ENCODE assay signal across 8 cellular contexts in the genomic region with DNA sequence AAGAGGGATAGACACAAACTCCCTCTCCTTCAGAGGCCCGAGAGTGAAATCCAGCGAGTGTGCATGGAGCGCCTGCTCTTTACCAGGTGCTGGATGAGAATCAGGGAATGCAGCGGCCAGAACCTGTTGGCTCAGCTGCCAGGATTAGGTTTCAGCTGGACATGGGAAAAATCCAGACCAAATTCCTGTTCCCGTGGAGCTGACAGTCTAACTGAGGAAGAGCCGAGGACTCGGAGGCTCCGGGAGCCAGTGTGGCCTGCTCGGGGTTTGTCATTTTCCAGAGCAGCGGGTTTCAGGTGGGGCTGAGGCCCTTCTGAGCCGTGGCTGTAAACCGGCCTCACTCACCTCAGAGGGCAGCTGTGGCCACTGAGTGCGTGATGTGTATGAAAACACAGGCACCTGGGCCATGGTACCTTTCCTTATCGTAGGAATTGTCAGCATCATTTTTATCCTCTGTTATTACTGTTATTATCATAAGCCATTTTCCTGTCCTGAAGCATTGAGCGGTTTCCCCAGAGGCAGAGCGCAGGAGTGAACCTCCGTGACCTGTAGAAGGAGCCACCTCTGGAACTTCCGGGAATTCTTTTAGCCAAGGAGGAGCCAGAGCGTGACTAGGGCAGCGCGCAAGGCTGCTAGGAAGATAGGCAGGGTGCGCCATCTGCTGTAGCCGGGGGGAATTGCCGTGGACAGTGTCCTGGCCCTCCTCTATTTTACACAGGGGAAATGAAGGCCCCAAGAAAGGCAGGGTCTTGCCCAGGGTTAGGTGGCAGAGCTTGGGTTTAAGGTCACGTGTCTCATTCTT. TPM values are rescaled to one million over a fixed set of nuclear protein-coding genes. Genes with fewer than 3 reads are reported as not detected.
DNase-seq lines count a peak whose midpoint lies in the region; ATAC-seq and TF ChIP-seq lines count a peak whose summit lies in the region.

No MANE protein-coding gene starts in this region.

- ATAC-seq in HCT116 (peak; percentile 98), heart left ventricle (peak; percentile 85 to 92 (median 91)), upper lobe of right lung (peak; percentile 99)

- RAD21 ChIA-PET in HCT116 (lab: Charles Lee; ENCODE audit: low non-redundant PET in 1 of 2, low total read pairs in 2 of 2, uncharacterized antibody in 2 of 2, unreplicated experiment in 2 of 2): interaction anchor here in 1 of 2 experiments (1.2 kb wide), 1 partner anchor 392 kb away, joined by 3 read pairs; no protein-coding TSS in a partner anchor

- POLR2A ChIA-PET in HCT116 (lab: Charles Lee): no interaction called here

- H3K9me3 ChIP-seq in HCT116 (ENCODE audit: control insufficient read depth in 1 of 2, insufficient read depth in 1 of 2, low read depth in 1 of 2, low read length in 2 of 2): no peaks in the 10 kb centered on the region
- H3K9me3 ChIP-seq in adrenal gland (replicated peaks in 1 of 3): no peaks in the 10 kb centered on the region
- no peaks in the 10 kb centered on the region for H3K9me3 ChIP-seq in heart left ventricle
- H3K9me3 ChIP-seq in upper lobe of right lung: no peaks in the 10 kb centered on the region

- no peaks in the 10 kb centered on the region for H4K20me1 ChIP-seq in HCT116 (ENCODE audit: insufficient read depth)

- peak; percentile 98 for TF ChIP-seq RAD21 in HCT116 (IDR thresholded peaks at IDR 0.05; ENCODE audit: low read depth)

- peak overlapping the region; percentile 65 for H3K4me2 ChIP-seq in HCT116 (ENCODE audit: low read length)

- H3K36me3 ChIP-seq in HCT116 (ENCODE audit: control insufficient read depth in 1 of 2, insufficient read depth in 2 of 2, low read length in 2 of 2) (no peaks in the 10 kb centered on the region), adrenal gland (replicated peaks in 1 of 2) (peaks cover 0 to 16% of the 10 kb centered on the region in 2 donors), heart left ventricle (peaks cover 0 to 38% (median 17%) of the 10 kb centered on the region in 9 donors), upper lobe of right lung (peaks cover 16% of the 10 kb centered on the region)

- TF ChIP-seq POLR2A in HCT116 (IDR thresholded peaks at IDR 0.05; ENCODE audit: borderline replicate concordance, extremely low read depth, insufficient read depth, insufficient read length) (peak; percentile 31), adrenal gland (IDR thresholded peaks at IDR 0.05) (peak in 1 of 2 donors; percentile 39), heart left ventricle (IDR thresholded peaks at IDR 0.05) (no peak)

- no peaks in the 10 kb centered on the region for H3K27me3 Mint-ChIP-seq in progenitor cell of endocrine pancreas

- TF ChIP-seq CTCF in HCT116 (IDR thresholded peaks at IDR 0.05 in 2 of 3, conservative IDR thresholded peaks at IDR 0.05 in 1 of 3; ENCODE audit: borderline replicate concordance in 1 of 3, insufficient read depth in 1 of 3, low read depth in 2 of 3, low read length in 2 of 3) (peak; percentile 93 to 99 (median 96)), adrenal gland (IDR thresholded peaks at IDR 0.05) (peak; percentile 94 to 99 (median 99)), heart left ventricle (IDR thresholded peaks at IDR 0.05) (peak; percentile 92 to 100 (median 98)), progenitor cell of endocrine pancreas (IDR thresholded peaks at IDR 0.05; ENCODE audit: unreplicated experiment) (peak; percentile 95), upper lobe of right lung (IDR thresholded peaks at IDR 0.05) (peak; percentile 98)

- no peaks in the 10 kb centered on the region for H3K9me2 ChIP-seq in HCT116 (ENCODE audit: insufficient read depth)

- H3K79me2 ChIP-seq in HCT116 (ENCODE audit: insufficient read depth, low read length): no peaks in the 10 kb centered on the region

- WGBS in adrenal gland, 4 donors: 22 to 32% (median 24%) methylated on average over 24 to 25 of the region's 25 CpGs
- 8 to 19% (median 12%) methylated on average over 20 to 25 of the region's 25 CpGs for WGBS in heart left ventricle, 4 donors

- intact Hi-C loops in HCT116 (cut with micrococcal nuclease): loop anchor here (1.0 to 2.0 kb wide), 3 partner anchors 135 to 392 kb away; a partner anchor contains a TSS
- intact Hi-C loops in adrenal gland (cut with DNase I): loop anchor here (5.0 to 10.0 kb wide), 3 partner anchors 75 to 205 kb away; no protein-coding TSS in a partner anchor
- intact Hi-C loops in heart left ventricle (cut with DNase I): loop anchor here (1.0 to 10.0 kb wide), 20 partner anchors 32 to 395 kb away; a partner anchor contains a TSS
- intact Hi-C loops in upper lobe of right lung (cut with DNase I): loop anchor here (10.0 kb wide), 2 partner anchors 75 to 225 kb away; no protein-coding TSS in a partner anchor

- peak overlapping the region; percentile 43 for H3K4me3 Mint-ChIP-seq in progenitor cell of endocrine pancreas (ENCODE audit: low read depth)

- peak overlapping the region; percentile 56 for H3K27ac ChIP-seq in HCT116 (ENCODE audit: low read depth, low read length)
- H3K27ac ChIP-seq in adrenal gland: peak overlapping the region in 4 of 5 donors; percentile 49 to 90 (median 78)
- H3K27ac ChIP-seq in heart left ventricle: peak overlapping the region; percentile 45 to 91 (median 84)
- H3K27ac ChIP-seq in upper lobe of right lung: peak overlapping the region; percentile 69

- H3K4me3 ChIP-seq in HCT116 (replicated peaks in 1 of 2; ENCODE audit: low read depth in 1 of 2, low read length in 2 of 2) (peak overlapping the region in 1 of 2 experiments; percentile 27; a peak in 3 of 4 replicates), adrenal gland (peak overlapping the region in 1 of 4 donors; percentile 15), heart left ventricle (peak overlapping the region in 9 of 12 donors; percentile 11 to 41 (median 32)), upper lobe of right lung (peak overlapping the region; percentile 15)

- peaks cover 4% of the 10 kb centered on the region for H3K4me1 Mint-ChIP-seq in progenitor cell of endocrine pancreas (ENCODE audit: low read depth)

- H3K4me1 ChIP-seq in HCT116 (ENCODE audit: control insufficient read depth in 1 of 2, insufficient read depth in 2 of 2, low read length in 2 of 2) (peaks cover 5 to 13% of the 10 kb centered on the region in 2 experiments), adrenal gland (replicated peaks in 1 of 2) (peaks cover 3 to 35% of the 10 kb centered on the region in 2 donors), heart left ventricle (peaks cover 8 to 70% (median 40%) of the 10 kb centered on the region in 12 donors), upper lobe of right lung (peaks cover 33% of the 10 kb centered on the region)

- H3K27ac Mint-ChIP-seq in progenitor cell of endocrine pancreas: peak overlapping the region; percentile 88

- peak; percentile 88 for DNase-seq in EH (ENCODE audit: low read depth)
- peak; percentile 76 for DNase-seq in HCT116 (ENCODE audit: low read depth, low spot score)
- peak; percentile 69 to 88 (median 74) for DNase-seq in NCI-H1417 (lab: John Stamatoyannopoulos, UW)
- DNase-seq in T follicular helper cell (ENCODE audit: low read depth): peak; percentile 68
- DNase-seq in adrenal gland: peak; percentile 91 to 97 (median 95)
- peak; percentile 88 to 93 (median 89) for DNase-seq in heart left ventricle
- peak; percentile 87 for DNase-seq in progenitor cell of endocrine pancreas (ENCODE audit: low spot score, unreplicated experiment)
- DNase-seq in upper lobe of right lung: peak; percentile 92

- no peak overlapping the region for H2AFZ ChIP-seq in HCT116 (ENCODE audit: low read depth, low read length, poor library complexity, severe bottlenecking)

- H3K27me3 ChIP-seq in HCT116 (ENCODE audit: insufficient read depth, low read length): no peaks in the 10 kb centered on the region
- no peaks in the 10 kb centered on the region for H3K27me3 ChIP-seq in adrenal gland
- H3K27me3 ChIP-seq in heart left ventricle: no peaks in the 10 kb centered on the region
- no peaks in the 10 kb centered on the region for H3K27me3 ChIP-seq in upper lobe of right lung

- H3K9me3 Mint-ChIP-seq in progenitor cell of endocrine pancreas (ENCODE audit: low read depth): no peaks in the 10 kb centered on the region

- H3K36me3 Mint-ChIP-seq in progenitor cell of endocrine pancreas (ENCODE audit: insufficient read depth): peaks cover 7% of the 10 kb centered on the region

- peak overlapping the region; percentile 28 for H3K9ac ChIP-seq in HCT116 (ENCODE audit: low read length)

- BruUV-seq in HCT116 (replicated peaks; lab: Mats Ljungman, UMichigan): TSS peak; percentile 72

- CTCF ChIA-PET in HCT116 (lab: Charles Lee): interaction anchor here (0.9 to 3.3 kb wide), 10 partner anchors 34 to 392 kb away, joined by 3 to 21 read pairs (median 5); a partner anchor contains a TSS

TF ChIP-seq in HCT116, 20 proteins besides CTCF, POLR2A, EP300 and RAD21 (continues in another document):
- TF ChIP-seq EZH2phosphoT487 (IDR thresholded peaks at IDR 0.05; ENCODE audit: borderline replicate concordance) (no peak), JUND (IDR thresholded peaks at IDR 0.05) (no peak), EZH2 (IDR thresholded peaks at IDR 0.05) (no peak), ZFX (IDR thresholded peaks at IDR 0.05) (no peak)

RNA-seq across cellular contexts. Expression of a gene that starts 27.3 kb away (rescaled TPM):
- total RNA-seq in HCT116 (2021; ENCODE audit: unreplicated experiment) (20.1 TPM), adrenal gland (100 to 1,000 TPM in 6 of 8 donors, 10 to 100 TPM in 2; 56.1 to 225 (median 149) TPM), heart left ventricle (100 to 1,000 TPM; 156 to 286 (median 200) TPM), progenitor cell of endocrine pancreas (34.4 and 36.5 TPM in 2 replicates), upper lobe of right lung (88.8 TPM)
- 16.8 and 18.8 TPM in 2 replicates for polyA plus RNA-seq in HCT116 (2012)
- polyA plus RNA-seq in adrenal gland (100 to 1,000 TPM in 1 of 3 donors, 10 to 100 TPM in 2; 43.9 to 114 (median 98.0) TPM), heart left ventricle (100 to 1,000 TPM; 155 to 213 TPM)

RNA-seq across cellular contexts. Expression of a gene that starts 41.8 kb away (rescaled TPM):
- total RNA-seq in HCT116 (2021; ENCODE audit: unreplicated experiment) (25.9 TPM), adrenal gland (10 to 100 TPM in 5 of 8 donors, 1 to 10 TPM in 3; 6.6 to 16.4 (median 11.9) TPM), heart left ventricle (10 to 100 TPM in 2 of 9 donors, 1 to 10 TPM in 7; 2.5 to 11.5 (median 6.0) TPM), progenitor cell of endocrine pancreas (10.7 and 11.4 TPM in 2 replicates), upper lobe of right lung (5.8 TPM)
- polyA plus RNA-seq in HCT116 (2012): 33.7 and 36.3 TPM in 2 replicates
- polyA plus RNA-seq in adrenal gland (10 to 100 TPM in 1 of 3 donors, 1 to 10 TPM in 2; 3.4 to 10.4 (median 9.6) TPM), heart left ventricle (10 to 100 TPM in 1 of 2 donors, 1 to 10 TPM in 1; 6.4 to 10.9 TPM)
